Comparison of ENCODE assay signal across 11 cellular contexts in the genomic region with DNA sequence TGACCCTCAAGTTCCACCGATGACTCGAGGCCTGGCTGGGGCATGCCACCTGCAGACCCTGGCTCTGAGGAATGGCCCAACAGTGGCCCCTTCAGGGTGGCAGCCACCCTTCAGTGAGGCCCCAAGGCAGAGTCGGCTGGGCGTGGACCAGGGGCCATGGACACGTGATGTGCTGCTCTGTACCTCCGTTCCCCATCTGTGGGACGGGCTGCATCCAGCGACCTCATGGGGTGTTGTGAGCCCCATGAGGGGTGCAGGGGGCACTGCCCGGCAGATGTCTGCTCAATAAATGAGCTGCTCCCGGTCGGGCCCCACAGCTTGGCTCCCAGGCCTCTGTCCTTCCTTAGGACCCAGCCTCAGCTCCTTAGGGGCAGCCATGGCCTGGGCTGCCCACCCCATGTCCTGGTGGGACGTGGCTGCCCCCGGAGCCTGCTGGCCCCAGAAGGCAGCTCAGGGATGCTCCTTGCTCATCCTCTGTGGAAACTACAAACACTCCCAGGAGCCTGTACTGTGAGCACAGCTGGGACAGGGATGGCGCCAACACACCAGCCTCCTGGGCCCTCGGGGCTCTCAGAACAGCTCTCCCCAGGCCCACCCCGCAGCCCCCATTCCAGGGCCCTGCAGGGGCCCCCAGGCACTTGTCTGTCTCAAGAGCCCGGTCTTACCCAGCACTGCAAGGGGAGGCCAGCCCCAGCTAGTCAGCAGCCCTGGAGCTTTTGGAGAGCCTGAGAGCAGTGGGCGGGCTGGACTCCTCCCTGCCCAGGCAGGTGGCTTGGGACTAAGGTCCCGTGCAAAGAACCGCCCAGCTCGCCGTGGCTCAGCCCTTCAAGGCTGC. TPM values are rescaled to one million over a fixed set of nuclear protein-coding genes. Genes with fewer than 3 reads are reported as not detected.
DNase-seq lines count a peak whose midpoint lies in the region; TF ChIP-seq lines count a peak whose summit lies in the region.
"Had no signal": no experiment of that assay in that cellular context is flagged by ENCODE, and none has a peak within 500 bp of the region (broad histone marks: within the 10 kb centered on the region; RNA-seq: fewer than 3 reads in every experiment).

No MANE protein-coding gene starts in this region.

- H3K36me3 Mint-ChIP-seq in osteocyte (ENCODE audit: unreplicated experiment) = peaks cover 9% of the 10 kb centered on the region
- peaks cover 11% of the 10 kb centered on the region for H3K36me3 Mint-ChIP-seq in activated naive CD4-positive, alpha-beta T cell treated with anti-CD3 and anti-CD28 coated beads for 36 hours (ENCODE audit: low read depth)
- H3K36me3 Mint-ChIP-seq in nephron progenitor cell (ENCODE audit: low read depth) = peaks cover 14% of the 10 kb centered on the region
- H3K36me3 Mint-ChIP-seq: naive B cell had no signal

- intact Hi-C loops in activated naive CD4-positive, alpha-beta T cell treated with anti-CD3 and anti-CD28 coated beads for 36 hours (cut with micrococcal nuclease) = no loop called here

- peak overlapping the region; percentile 56 for H3K27ac Mint-ChIP-seq in osteocyte (ENCODE audit: unreplicated experiment)
- H3K27ac Mint-ChIP-seq in activated naive CD4-positive, alpha-beta T cell treated with anti-CD3 and anti-CD28 coated beads for 36 hours = no peak overlapping the region
- H3K27ac Mint-ChIP-seq in nephron progenitor cell = no peak overlapping the region
- H3K27ac Mint-ChIP-seq: naive B cell had no signal

- CTCF ChIA-PET in activated naive CD4-positive, alpha-beta T cell treated with anti-CD3 and anti-CD28 coated beads for 36 hours (lab: Charles Lee) = interaction anchor here (0.6 kb wide), 1 partner anchor 14 kb away, joined by 3 read pairs; no protein-coding TSS in a partner anchor

- H3K4me3 Mint-ChIP-seq in osteocyte (ENCODE audit: unreplicated experiment) (no peak overlapping the region), nephron progenitor cell (no peak overlapping the region)
- H3K4me3 Mint-ChIP-seq in activated naive CD4-positive, alpha-beta T cell treated with anti-CD3 and anti-CD28 coated beads for 36 hours = no peak overlapping the region
- H3K4me3 Mint-ChIP-seq: naive B cell had no signal

- no peak for TF ChIP-seq CTCF in osteocyte (IDR thresholded peaks at IDR 0.05)
- TF ChIP-seq CTCF in nephron progenitor cell (IDR thresholded peaks at IDR 0.05) = no peak

- DNase-seq in NCI-H2171 treated with DMSO at 0.1 percent for 48 hours (lab: John Stamatoyannopoulos, UW) (peak; percentile 10), NCI-H2171 (lab: John Stamatoyannopoulos, UW) (no peak), cerebellar cortex (ENCODE audit: low spot score) (peak; percentile 28), osteocyte (ENCODE audit: extremely low spot score, unreplicated experiment) (no peak), nephron progenitor cell (no peak)
- DNase-seq in activated naive CD4-positive, alpha-beta T cell treated with anti-CD3 and anti-CD28 coated beads for 36 hours = no peak
- DNase-seq: cortex of kidney, naive B cell, NCI-H1048, SHP77 treated with DMSO at 0.1 percent for 48 hours, thyroid gland had no signal

- no peaks in the 10 kb centered on the region for H3K9me3 Mint-ChIP-seq in osteocyte (ENCODE audit: unreplicated experiment)
- no peaks in the 10 kb centered on the region for H3K9me3 Mint-ChIP-seq in activated naive CD4-positive, alpha-beta T cell treated with anti-CD3 and anti-CD28 coated beads for 36 hours
- no peaks in the 10 kb centered on the region for H3K9me3 Mint-ChIP-seq in nephron progenitor cell
- H3K9me3 Mint-ChIP-seq: naive B cell had no signal

- H3K27me3 Mint-ChIP-seq in osteocyte (ENCODE audit: unreplicated experiment) = no peaks in the 10 kb centered on the region
- H3K27me3 Mint-ChIP-seq in activated naive CD4-positive, alpha-beta T cell treated with anti-CD3 and anti-CD28 coated beads for 36 hours (ENCODE audit: low read depth) = no peaks in the 10 kb centered on the region
- H3K27me3 Mint-ChIP-seq in nephron progenitor cell (ENCODE audit: low read depth, poor library complexity) = peaks cover 33% of the 10 kb centered on the region

- H3K4me1 Mint-ChIP-seq in osteocyte (ENCODE audit: unreplicated experiment) (peaks cover 2% of the 10 kb centered on the region), nephron progenitor cell (no peaks in the 10 kb centered on the region)
- no peaks in the 10 kb centered on the region for H3K4me1 Mint-ChIP-seq in activated naive CD4-positive, alpha-beta T cell treated with anti-CD3 and anti-CD28 coated beads for 36 hours (ENCODE audit: low read depth)
- H3K4me1 Mint-ChIP-seq: naive B cell had no signal

RNA-seq across cellular contexts. Expression of gene DNASE1L2, which starts 2.4 kb away (rescaled TPM):
- 1.2 and 1.7 TPM in 2 replicates for total RNA-seq in osteocyte
- under 1 TPM; 0.33 to 0.62 TPM for total RNA-seq in activated naive CD4-positive, alpha-beta T cell treated with anti-CD3 and anti-CD28 coated beads for 36 hours

RNA-seq across cellular contexts. Expression of gene ECI1, which starts 12.8 kb away (rescaled TPM):
- total RNA-seq in osteocyte = 46.4 and 48.1 TPM in 2 replicates
- total RNA-seq in activated naive CD4-positive, alpha-beta T cell treated with anti-CD3 and anti-CD28 coated beads for 36 hours = 10 to 100 TPM; 39.7 to 48.3 TPM

RNA-seq across cellular contexts. Expression of gene E4F1, which starts 15.2 kb away (rescaled TPM):
- 24.3 and 26.9 TPM in 2 replicates for total RNA-seq in osteocyte
- 10 to 100 TPM; 21.2 to 21.7 TPM for total RNA-seq in activated naive CD4-positive, alpha-beta T cell treated with anti-CD3 and anti-CD28 coated beads for 36 hours

RNA-seq across cellular contexts. Expression of gene PGP, which starts 24.0 kb away (rescaled TPM):
- total RNA-seq in osteocyte = 14.1 and 15.0 TPM in 2 replicates
- 10 to 100 TPM; 11.2 to 12.2 TPM for total RNA-seq in activated naive CD4-positive, alpha-beta T cell treated with anti-CD3 and anti-CD28 coated beads for 36 hours

RNA-seq across cellular contexts. Expression of gene BRICD5, which starts 27.9 kb away (rescaled TPM):
- 6.6 and 10.1 TPM in 2 replicates for total RNA-seq in osteocyte
- total RNA-seq in activated naive CD4-positive, alpha-beta T cell treated with anti-CD3 and anti-CD28 coated beads for 36 hours = 1 to 10 TPM; 2.6 to 3.1 TPM

Comparison
In these comparisons a context has a peak if more than half of its experiments do, and no peak if none do; other contexts are left out.
1. DNase-seq: peak in NCI-H2171 treated with DMSO at 0.1 percent for 48 hours (single experiment) and cerebellar cortex (single experiment); none in NCI-H2171 (single experiment), osteocyte (single experiment), activated naive CD4-positive, alpha-beta T cell treated with anti-CD3 and anti-CD28 coated beads for 36 hours (single experiment) and nephron progenitor cell (single experiment).